ENCODE assay signal across 1 cellular context in genomic region chr10:29849886-29850285, GRCh38.
TF ChIP-seq lines count a peak whose summit lies in the region.

No MANE protein-coding gene starts in this region.

TF ChIP-seq in WTC11, 78 proteins besides CTCF, POLR2A, EP300 and RAD21 (continued from another document):
- TF ChIP-seq, protein P1, sequence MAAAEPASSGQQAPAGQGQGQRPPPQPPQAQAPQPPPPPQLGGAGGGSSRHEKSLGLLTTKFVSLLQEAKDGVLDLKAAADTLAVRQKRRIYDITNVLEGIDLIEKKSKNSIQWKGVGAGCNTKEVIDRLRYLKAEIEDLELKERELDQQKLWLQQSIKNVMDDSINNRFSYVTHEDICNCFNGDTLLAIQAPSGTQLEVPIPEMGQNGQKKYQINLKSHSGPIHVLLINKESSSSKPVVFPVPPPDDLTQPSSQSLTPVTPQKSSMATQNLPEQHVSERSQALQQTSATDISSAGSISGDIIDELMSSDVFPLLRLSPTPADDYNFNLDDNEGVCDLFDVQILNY (CRISPR knock-in tag; IDR thresholded peaks at IDR 0.05) = no peak
- TF ChIP-seq ZNF425 (CRISPR knock-in tag; conservative IDR thresholded peaks at IDR 0.05) = no peak
TF ChIP-seq in WTC11: peak in this region for 0.
